In the genomic region with DNA sequence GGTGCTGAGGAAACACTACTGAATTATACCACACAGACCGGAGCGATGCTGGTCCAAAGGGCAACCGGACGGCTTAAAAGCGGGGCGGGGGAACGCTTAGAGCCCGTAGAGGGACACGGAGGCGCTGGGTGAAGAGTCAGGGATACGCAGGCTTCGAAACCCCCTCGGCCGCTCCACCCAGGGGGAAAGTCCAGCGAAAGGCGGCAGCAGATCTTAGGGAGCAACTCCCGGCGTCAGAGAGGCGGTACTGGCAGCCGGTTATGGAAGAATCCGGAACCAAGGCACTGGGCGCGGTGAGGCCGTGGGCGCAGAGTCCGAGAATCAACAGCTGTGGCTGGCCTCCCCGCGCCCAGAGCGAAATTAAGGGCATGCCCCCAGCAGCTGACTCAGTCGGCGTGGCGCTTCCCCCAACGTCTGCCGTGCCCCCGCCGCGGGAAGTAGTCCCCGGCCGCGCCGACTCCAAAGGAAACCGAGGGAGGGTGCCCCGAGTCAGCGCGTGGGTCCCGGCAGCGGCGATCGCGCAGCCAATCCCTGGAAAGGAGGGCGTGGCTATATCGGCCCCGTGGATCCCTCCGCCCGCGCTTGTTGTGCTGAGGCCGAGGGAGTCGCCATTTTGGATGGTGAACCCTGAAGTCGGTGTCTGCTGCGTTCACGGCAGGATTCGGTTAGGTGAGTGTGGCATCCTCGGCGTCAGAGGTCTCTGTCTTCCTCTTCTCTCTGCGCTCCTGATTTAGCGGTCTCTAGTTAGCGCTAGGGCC, we compare ENCODE assay signal across 1 cellular context.
TF ChIP-seq lines count a peak whose summit lies in the region.

A gene (plus strand): TSS at position 611 of the 758 bp plus-strand sequence. CDS start 20,110 bp downstream, outside the sequence.

TF ChIP-seq in HepG2, 621 proteins besides CTCF, POLR2A, EP300 and RAD21 (continued from another document and continues in another):
- TF ChIP-seq, protein P1, sequence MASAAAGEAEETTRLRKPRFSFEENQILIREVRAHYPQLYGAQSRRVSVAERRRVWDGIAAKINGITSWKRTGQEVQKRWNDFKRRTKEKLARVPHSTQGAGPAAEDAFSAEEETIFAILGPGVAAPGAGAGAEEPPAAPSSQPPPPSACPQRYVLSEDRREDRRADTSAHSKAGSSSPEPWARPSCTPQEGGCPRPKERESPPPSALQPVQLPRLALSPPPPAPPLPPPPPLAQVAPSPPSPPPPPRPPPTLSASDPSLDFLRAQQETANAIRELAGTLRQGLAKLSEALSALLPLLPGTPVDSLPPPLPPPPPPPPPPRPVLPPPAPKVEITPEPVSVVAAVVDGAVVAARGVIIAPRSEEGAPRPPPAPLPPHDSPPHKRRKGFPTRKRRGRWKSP (CRISPR knock-in tag; IDR thresholded peaks at IDR 0.05) = peak; percentile 91
- TF ChIP-seq, protein P2, sequence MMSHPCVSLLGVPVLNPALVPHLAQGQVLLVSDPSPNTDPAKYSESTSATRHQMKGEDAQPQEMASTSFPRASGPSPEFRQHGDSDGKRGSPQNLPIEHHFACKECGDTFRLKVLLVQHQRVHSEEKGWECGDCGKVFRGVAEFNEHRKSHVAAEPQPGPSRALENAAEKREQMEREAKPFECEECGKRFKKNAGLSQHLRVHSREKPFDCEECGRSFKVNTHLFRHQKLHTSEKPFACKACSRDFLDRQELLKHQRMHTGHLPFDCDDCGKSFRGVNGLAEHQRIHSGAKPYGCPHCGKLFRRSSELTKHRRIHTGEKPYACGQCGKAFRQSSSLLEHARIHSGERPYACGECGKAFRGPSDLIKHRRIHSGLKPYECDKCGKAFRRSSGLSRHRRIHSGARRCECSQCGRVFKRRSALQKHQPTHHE (CRISPR knock-in tag; IDR thresholded peaks at IDR 0.05; ENCODE audit: borderline replicate concordance) = peak; percentile 90
- TF ChIP-seq MYNN (CRISPR knock-in tag; IDR thresholded peaks at IDR 0.05; ENCODE audit: low read depth) (0 out of 2 replicates have a peak, but pooled peaks have one; percentile 69), ZNF775 (CRISPR knock-in tag; IDR thresholded peaks at IDR 0.05; ENCODE audit: borderline replicate concordance) (no peak; the same call in 1 of the 2 replicates), FOXC1 (CRISPR knock-in tag; IDR thresholded peaks at IDR 0.05; ENCODE audit: borderline replicate concordance) (peak; percentile 96), ZNF792 (CRISPR knock-in tag; IDR thresholded peaks at IDR 0.05) (peak; percentile 88), KLF6 (CRISPR knock-in tag; IDR thresholded peaks at IDR 0.05) (peak; percentile 87), ZNF570 (CRISPR knock-in tag; IDR thresholded peaks at IDR 0.05; ENCODE audit: borderline replicate concordance) (peak; percentile 97), ARHGAP35 (CRISPR knock-in tag; IDR thresholded peaks at IDR 0.05; ENCODE audit: borderline replicate concordance) (peak; percentile 89; the same call in 1 of the 2 replicates), ZNF567 (CRISPR knock-in tag; IDR thresholded peaks at IDR 0.05; ENCODE audit: borderline replicate concordance) (peak; percentile 63; the same call in 1 of the 2 replicates), ETV6 (CRISPR knock-in tag; conservative IDR thresholded peaks at IDR 0.05) (peak; percentile 88), NCOA2 (CRISPR knock-in tag; IDR thresholded peaks at IDR 0.05) (peak; percentile 74; the same call in 1 of the 2 replicates), SMYD3 (CRISPR knock-in tag; IDR thresholded peaks at IDR 0.05) (no peak), PPARG (CRISPR knock-in tag; conservative IDR thresholded peaks at IDR 0.05) (peak; percentile 83), ZFY (CRISPR knock-in tag; IDR thresholded peaks at IDR 0.05) (peak; percentile 95), MIER2 (CRISPR knock-in tag; IDR thresholded peaks at IDR 0.05) (peak; percentile 57; the same call in 1 of the 2 replicates), ZNF234 (CRISPR knock-in tag; conservative IDR thresholded peaks at IDR 0.05) (no peak), TBP (CRISPR knock-in tag; IDR thresholded peaks at IDR 0.05) (peak; percentile 85; the same call in 1 of the 2 replicates), WIZ (CRISPR knock-in tag; IDR thresholded peaks at IDR 0.05) (peak; percentile 62; the same call in 1 of the 2 replicates), SMC3 (IDR thresholded peaks at IDR 0.05; ENCODE audit: low read length) (0 out of 2 replicates have a peak, but pooled peaks have one; percentile 6), ARID2 (CRISPR knock-in tag; IDR thresholded peaks at IDR 0.05; ENCODE audit: borderline replicate concordance) (peak; percentile 56), KDM4B (CRISPR knock-in tag; IDR thresholded peaks at IDR 0.05) (peak; percentile 97), ZNF335 (CRISPR knock-in tag; IDR thresholded peaks at IDR 0.05) (peak; percentile 87), ZNF224 (CRISPR knock-in tag; IDR thresholded peaks at IDR 0.05) (peak; percentile 93), TP53 (CRISPR knock-in tag; conservative IDR thresholded peaks at IDR 0.05) (peak; percentile 94), ZNF235 (CRISPR knock-in tag; IDR thresholded peaks at IDR 0.05; ENCODE audit: borderline replicate concordance) (peak; percentile 84; the same call in 1 of the 2 replicates), HNRNPLL (IDR thresholded peaks at IDR 0.05; ENCODE audit: low read depth, low read length, poor library complexity, severe bottlenecking) (peak; percentile 91), ZFP62 (CRISPR knock-in tag; IDR thresholded peaks at IDR 0.05) (peak; percentile 75)
- TF ChIP-seq, protein P3, sequence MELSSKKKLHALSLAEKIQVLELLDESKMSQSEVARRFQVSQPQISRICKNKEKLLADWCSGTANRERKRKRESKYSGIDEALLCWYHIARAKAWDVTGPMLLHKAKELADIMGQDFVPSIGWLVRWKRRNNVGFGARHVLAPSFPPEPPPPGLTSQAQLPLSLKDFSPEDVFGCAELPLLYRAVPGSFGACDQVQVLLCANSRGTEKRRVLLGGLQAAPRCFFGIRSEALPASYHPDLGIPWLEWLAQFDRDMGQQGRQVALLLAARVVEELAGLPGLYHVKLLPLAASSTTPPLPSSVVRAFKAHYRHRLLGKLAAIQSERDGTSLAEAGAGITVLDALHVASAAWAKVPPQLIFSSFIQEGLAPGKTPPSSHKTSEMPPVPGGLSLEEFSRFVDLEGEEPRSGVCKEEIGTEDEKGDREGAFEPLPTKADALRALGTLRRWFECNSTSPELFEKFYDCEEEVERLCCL (CRISPR knock-in tag; IDR thresholded peaks at IDR 0.05; ENCODE audit: borderline replicate concordance) = no peak
- TF ChIP-seq, protein P4, sequence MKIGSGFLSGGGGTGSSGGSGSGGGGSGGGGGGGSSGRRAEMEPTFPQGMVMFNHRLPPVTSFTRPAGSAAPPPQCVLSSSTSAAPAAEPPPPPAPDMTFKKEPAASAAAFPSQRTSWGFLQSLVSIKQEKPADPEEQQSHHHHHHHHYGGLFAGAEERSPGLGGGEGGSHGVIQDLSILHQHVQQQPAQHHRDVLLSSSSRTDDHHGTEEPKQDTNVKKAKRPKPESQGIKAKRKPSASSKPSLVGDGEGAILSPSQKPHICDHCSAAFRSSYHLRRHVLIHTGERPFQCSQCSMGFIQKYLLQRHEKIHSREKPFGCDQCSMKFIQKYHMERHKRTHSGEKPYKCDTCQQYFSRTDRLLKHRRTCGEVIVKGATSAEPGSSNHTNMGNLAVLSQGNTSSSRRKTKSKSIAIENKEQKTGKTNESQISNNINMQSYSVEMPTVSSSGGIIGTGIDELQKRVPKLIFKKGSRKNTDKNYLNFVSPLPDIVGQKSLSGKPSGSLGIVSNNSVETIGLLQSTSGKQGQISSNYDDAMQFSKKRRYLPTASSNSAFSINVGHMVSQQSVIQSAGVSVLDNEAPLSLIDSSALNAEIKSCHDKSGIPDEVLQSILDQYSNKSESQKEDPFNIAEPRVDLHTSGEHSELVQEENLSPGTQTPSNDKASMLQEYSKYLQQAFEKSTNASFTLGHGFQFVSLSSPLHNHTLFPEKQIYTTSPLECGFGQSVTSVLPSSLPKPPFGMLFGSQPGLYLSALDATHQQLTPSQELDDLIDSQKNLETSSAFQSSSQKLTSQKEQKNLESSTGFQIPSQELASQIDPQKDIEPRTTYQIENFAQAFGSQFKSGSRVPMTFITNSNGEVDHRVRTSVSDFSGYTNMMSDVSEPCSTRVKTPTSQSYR (CRISPR knock-in tag; IDR thresholded peaks at IDR 0.05; ENCODE audit: borderline replicate concordance) = peak; percentile 63; the same call in 1 of the 2 replicates
- TF ChIP-seq, protein P5, sequence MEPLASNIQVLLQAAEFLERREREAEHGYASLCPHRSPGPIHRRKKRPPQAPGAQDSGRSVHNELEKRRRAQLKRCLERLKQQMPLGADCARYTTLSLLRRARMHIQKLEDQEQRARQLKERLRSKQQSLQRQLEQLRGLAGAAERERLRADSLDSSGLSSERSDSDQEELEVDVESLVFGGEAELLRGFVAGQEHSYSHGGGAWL (CRISPR knock-in tag; IDR thresholded peaks at IDR 0.05) = peak; percentile 85
- TF ChIP-seq, protein P6, sequence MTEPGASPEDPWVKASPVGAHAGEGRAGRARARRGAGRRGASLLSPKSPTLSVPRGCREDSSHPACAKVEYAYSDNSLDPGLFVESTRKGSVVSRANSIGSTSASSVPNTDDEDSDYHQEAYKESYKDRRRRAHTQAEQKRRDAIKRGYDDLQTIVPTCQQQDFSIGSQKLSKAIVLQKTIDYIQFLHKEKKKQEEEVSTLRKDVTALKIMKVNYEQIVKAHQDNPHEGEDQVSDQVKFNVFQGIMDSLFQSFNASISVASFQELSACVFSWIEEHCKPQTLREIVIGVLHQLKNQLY (CRISPR knock-in tag; IDR thresholded peaks at IDR 0.05) = peak; percentile 91
- TF ChIP-seq, protein P7, sequence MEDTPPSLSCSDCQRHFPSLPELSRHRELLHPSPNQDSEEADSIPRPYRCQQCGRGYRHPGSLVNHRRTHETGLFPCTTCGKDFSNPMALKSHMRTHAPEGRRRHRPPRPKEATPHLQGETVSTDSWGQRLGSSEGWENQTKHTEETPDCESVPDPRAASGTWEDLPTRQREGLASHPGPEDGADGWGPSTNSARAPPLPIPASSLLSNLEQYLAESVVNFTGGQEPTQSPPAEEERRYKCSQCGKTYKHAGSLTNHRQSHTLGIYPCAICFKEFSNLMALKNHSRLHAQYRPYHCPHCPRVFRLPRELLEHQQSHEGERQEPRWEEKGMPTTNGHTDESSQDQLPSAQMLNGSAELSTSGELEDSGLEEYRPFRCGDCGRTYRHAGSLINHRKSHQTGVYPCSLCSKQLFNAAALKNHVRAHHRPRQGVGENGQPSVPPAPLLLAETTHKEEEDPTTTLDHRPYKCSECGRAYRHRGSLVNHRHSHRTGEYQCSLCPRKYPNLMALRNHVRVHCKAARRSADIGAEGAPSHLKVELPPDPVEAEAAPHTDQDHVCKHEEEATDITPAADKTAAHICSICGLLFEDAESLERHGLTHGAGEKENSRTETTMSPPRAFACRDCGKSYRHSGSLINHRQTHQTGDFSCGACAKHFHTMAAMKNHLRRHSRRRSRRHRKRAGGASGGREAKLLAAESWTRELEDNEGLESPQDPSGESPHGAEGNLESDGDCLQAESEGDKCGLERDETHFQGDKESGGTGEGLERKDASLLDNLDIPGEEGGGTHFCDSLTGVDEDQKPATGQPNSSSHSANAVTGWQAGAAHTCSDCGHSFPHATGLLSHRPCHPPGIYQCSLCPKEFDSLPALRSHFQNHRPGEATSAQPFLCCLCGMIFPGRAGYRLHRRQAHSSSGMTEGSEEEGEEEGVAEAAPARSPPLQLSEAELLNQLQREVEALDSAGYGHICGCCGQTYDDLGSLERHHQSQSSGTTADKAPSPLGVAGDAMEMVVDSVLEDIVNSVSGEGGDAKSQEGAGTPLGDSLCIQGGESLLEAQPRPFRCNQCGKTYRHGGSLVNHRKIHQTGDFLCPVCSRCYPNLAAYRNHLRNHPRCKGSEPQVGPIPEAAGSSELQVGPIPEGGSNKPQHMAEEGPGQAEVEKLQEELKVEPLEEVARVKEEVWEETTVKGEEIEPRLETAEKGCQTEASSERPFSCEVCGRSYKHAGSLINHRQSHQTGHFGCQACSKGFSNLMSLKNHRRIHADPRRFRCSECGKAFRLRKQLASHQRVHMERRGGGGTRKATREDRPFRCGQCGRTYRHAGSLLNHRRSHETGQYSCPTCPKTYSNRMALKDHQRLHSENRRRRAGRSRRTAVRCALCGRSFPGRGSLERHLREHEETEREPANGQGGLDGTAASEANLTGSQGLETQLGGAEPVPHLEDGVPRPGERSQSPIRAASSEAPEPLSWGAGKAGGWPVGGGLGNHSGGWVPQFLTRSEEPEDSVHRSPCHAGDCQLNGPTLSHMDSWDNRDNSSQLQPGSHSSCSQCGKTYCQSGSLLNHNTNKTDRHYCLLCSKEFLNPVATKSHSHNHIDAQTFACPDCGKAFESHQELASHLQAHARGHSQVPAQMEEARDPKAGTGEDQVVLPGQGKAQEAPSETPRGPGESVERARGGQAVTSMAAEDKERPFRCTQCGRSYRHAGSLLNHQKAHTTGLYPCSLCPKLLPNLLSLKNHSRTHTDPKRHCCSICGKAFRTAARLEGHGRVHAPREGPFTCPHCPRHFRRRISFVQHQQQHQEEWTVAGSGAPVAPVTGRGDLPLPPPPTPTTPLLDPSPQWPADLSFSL (CRISPR knock-in tag; IDR thresholded peaks at IDR 0.05) = no peak
- TF ChIP-seq, protein P8, sequence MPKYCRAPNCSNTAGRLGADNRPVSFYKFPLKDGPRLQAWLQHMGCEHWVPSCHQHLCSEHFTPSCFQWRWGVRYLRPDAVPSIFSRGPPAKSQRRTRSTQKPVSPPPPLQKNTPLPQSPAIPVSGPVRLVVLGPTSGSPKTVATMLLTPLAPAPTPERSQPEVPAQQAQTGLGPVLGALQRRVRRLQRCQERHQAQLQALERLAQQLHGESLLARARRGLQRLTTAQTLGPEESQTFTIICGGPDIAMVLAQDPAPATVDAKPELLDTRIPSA (CRISPR knock-in tag; IDR thresholded peaks at IDR 0.05; ENCODE audit: borderline replicate concordance) = no peak
- TF ChIP-seq, protein P9, sequence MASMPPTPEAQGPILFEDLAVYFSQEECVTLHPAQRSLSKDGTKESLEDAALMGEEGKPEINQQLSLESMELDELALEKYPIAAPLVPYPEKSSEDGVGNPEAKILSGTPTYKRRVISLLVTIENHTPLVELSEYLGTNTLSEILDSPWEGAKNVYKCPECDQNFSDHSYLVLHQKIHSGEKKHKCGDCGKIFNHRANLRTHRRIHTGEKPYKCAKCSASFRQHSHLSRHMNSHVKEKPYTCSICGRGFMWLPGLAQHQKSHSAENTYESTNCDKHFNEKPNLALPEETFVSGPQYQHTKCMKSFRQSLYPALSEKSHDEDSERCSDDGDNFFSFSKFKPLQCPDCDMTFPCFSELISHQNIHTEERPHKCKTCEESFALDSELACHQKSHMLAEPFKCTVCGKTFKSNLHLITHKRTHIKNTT (CRISPR knock-in tag; IDR thresholded peaks at IDR 0.05) = no peak
- TF ChIP-seq, protein P10, sequence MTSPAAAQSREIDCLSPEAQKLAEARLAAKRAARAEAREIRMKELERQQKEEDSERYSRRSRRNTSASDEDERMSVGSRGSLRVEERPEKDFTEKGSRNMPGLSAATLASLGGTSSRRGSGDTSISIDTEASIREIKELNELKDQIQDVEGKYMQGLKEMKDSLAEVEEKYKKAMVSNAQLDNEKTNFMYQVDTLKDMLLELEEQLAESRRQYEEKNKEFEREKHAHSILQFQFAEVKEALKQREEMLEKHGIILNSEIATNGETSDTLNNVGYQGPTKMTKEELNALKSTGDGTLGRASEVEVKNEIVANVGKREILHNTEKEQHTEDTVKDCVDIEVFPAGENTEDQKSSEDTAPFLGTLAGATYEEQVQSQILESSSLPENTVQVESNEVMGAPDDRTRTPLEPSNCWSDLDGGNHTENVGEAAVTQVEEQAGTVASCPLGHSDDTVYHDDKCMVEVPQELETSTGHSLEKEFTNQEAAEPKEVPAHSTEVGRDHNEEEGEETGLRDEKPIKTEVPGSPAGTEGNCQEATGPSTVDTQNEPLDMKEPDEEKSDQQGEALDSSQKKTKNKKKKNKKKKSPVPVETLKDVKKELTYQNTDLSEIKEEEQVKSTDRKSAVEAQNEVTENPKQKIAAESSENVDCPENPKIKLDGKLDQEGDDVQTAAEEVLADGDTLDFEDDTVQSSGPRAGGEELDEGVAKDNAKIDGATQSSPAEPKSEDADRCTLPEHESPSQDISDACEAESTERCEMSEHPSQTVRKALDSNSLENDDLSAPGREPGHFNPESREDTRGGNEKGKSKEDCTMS (CRISPR knock-in tag; conservative IDR thresholded peaks at IDR 0.05) = 0 out of 2 replicates have a peak, but pooled peaks have one; percentile 74
